In the genomic region with DNA sequence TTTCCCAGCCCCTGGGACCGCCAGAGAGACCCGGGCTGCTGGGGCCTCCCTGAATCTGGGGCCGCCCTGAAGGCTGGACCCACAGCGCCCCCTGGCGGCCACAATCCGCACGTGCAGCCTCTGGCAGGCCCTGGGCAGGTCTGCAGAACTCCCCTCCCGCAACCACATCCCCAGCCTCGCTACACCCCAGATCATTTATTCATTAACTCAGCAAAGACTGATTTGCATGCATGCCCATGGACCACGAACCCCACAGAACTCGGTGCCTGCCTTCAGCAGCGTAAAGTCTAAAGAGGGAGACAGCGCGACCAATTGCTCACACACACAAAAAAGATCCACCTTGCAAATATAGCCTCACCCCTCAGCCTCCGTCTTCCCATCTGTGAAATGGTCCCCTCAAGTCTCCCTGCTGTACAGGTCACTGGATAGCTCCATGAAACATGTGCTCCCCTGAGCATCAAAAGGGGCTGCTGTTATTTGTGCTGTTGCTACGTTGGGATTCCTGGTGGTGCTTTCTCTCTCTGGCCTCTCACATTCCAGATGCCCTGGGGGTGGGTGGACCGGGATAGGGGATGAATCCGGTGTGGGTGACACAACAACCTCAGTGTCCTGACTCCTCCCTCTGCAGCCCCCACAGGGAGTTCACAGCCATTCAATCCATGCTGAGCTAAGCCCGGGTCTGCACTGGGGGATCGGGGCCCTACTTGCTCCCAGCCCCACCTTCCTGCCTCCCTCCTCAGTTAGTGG, we compare ENCODE assay signal across 9 cellular contexts.
A peak's percentile ranks its signal among the peaks of the same experiment; 100 is the strongest.
DNase-seq lines count a peak whose midpoint lies in the region; ATAC-seq and TF ChIP-seq lines count a peak whose summit lies in the region.
"Had no signal": no experiment of that assay in that cellular context is flagged by ENCODE, and none has a peak within 500 bp of the region (broad histone marks: within the 10 kb centered on the region; RNA-seq: fewer than 3 reads in every experiment).

No MANE protein-coding gene starts in this region.

- no peak overlapping the region for H3K27ac Mint-ChIP-seq in MCF 10A (ENCODE audit: low read depth, unreplicated experiment)

- intact Hi-C loops in MCF 10A (cut with micrococcal nuclease) = loop anchor here (1.0 to 10.0 kb wide), 5 partner anchors 26 to 731 kb away; no protein-coding TSS in a partner anchor

- H3K4me3 ChIP-seq in kidney epithelial cell (ENCODE audit: low read depth, low read length) = no peak overlapping the region
- H3K4me3 ChIP-seq: skin epidermis had no signal

- peaks cover 2% of the 10 kb centered on the region for H3K27me3 ChIP-seq in kidney epithelial cell (ENCODE audit: control insufficient read depth, insufficient read depth, low read length)

- no peak overlapping the region for H3K4me3 Mint-ChIP-seq in MCF 10A (ENCODE audit: unreplicated experiment)

- peak; percentile 75 for ATAC-seq in HG02642 (IDR thresholded peaks at IDR 0.05; ENCODE audit: poor library complexity, unreplicated experiment)

- peak overlapping the region; percentile 31; the same call in 1 of the 2 replicates for H3K27ac ChIP-seq in VCaP

- peak; percentile 98 for TF ChIP-seq CTCF in VCaP (conservative IDR thresholded peaks at IDR 0.05)
- TF ChIP-seq CTCF in MCF 10A (IDR thresholded peaks at IDR 0.05; ENCODE audit: unreplicated experiment) = peak; percentile 98
- peak; percentile 99 for TF ChIP-seq CTCF in kidney epithelial cell (IDR thresholded peaks at IDR 0.05; ENCODE audit: insufficient read depth, low read length, poor library complexity, severe bottlenecking)

- H3K27me3 Mint-ChIP-seq in MCF 10A (ENCODE audit: insufficient read depth, unreplicated experiment) = no peaks in the 10 kb centered on the region

- H3K36me3 ChIP-seq in kidney epithelial cell (ENCODE audit: control insufficient read depth, insufficient read depth, low read length) = no peaks in the 10 kb centered on the region

- POLR2A ChIA-PET in MCF 10A (lab: Yijun Ruan, JAX) = interaction anchor here (0.7 to 4.1 kb wide), 2 partner anchors 194 to 249 kb away, joined by 3 to 17 read pairs; no protein-coding TSS in a partner anchor

- DNase-seq in NCI-H1436 (lab: John Stamatoyannopoulos, UW) (peak; percentile 63), NCI-H1436 treated with DMSO at 0.1 percent for 48 hours (lab: John Stamatoyannopoulos, UW) (no peak), NCI-H1930 (lab: John Stamatoyannopoulos, UW) (peak; percentile 25 to 31), MCF 10A (ENCODE audit: unreplicated experiment) (peak; percentile 65), kidney epithelial cell (ENCODE audit: low read depth) (no peak)
- peak; percentile 87 to 89 for DNase-seq in stimulated activated CD4-positive, alpha-beta T cell treated with anti-CD3 and anti-CD28 coated beads, Interleukin-2, amount 100 ng/mL, for 24 hours

- BruUV-seq in MCF 10A (replicated peaks; lab: Mats Ljungman, UMichigan) = no TSS peak

- no peaks in the 10 kb centered on the region for H3K36me3 Mint-ChIP-seq in MCF 10A (ENCODE audit: insufficient read depth, unreplicated experiment)

- H3K4me1 Mint-ChIP-seq in MCF 10A (ENCODE audit: insufficient read depth, unreplicated experiment) = peaks cover 18% of the 10 kb centered on the region

- CTCF ChIA-PET in MCF 10A (lab: Yijun Ruan, JAX) = interaction anchor here (0.6 to 9.3 kb wide), 52 partner anchors 8 to 824 kb away, joined by 3 to 64 read pairs (median 3); no protein-coding TSS in a partner anchor

- no peaks in the 10 kb centered on the region for H3K9me3 Mint-ChIP-seq in MCF 10A (ENCODE audit: unreplicated experiment)

Comparison
In these comparisons a context has a peak if more than half of its experiments do, and no peak if none do; other contexts are left out.
1. DNase-seq: peak in NCI-H1436 (single experiment), NCI-H1930 (2 of 2), MCF 10A (single experiment) and stimulated activated CD4-positive, alpha-beta T cell treated with anti-CD3 and anti-CD28 coated beads, Interleukin-2, amount 100 ng/mL, for 24 hours (2 of 2); none in NCI-H1436 treated with DMSO at 0.1 percent for 48 hours (single experiment) and kidney epithelial cell (single experiment).
2. Peak in every context shown above with its lines, with median percentiles within 50 percentile points of each other: CTCF ChIP-seq.